In genomic region chr12:26452511-26452910, GRCh38 we compare ENCODE assay signal across 22 cellular contexts.
"Had no signal": no experiment of that assay in that cellular context is flagged by ENCODE, and none has a peak within 500 bp of the region (broad histone marks: within the 10 kb centered on the region; RNA-seq: fewer than 3 reads in every experiment).

No MANE protein-coding gene starts in this region.

- H3K27ac ChIP-seq: coronary artery, foreskin keratinocyte, testis, uterus had no signal

- DNase-seq: activated CD4-positive, alpha-beta memory T cell treated with anti-CD3 and anti-CD28 coated beads, Interleukin-2, amount 10 ng/mL, durations not matched to agents 7 days and 5 days; activated CD4-positive, alpha-beta T cell treated with anti-CD3 and anti-CD28 coated beads, Interleukin-2, amount 10 ng/mL, durations not matched to agents 24 days and 14 days; activated effector memory CD4-positive, alpha-beta T cell treated with Interleukin-2 at 50 U/mL for 16 hours; activated naive CD4-positive, alpha-beta T cell treated with anti-CD3 and anti-CD28 coated beads, Interleukin-2, amount 10 ng/mL, durations not matched to agents 7 days and 5 days; activated T-cell treated with anti-CD3 and anti-CD28 coated beads, Interleukin-2, amount 50 U/mL, for 72 hours; amygdala; cerebellar nuclear complex; foreskin keratinocyte; hypothalamus; left cardiac atrium; naive thymus-derived CD4-positive, alpha-beta T cell; occipital lobe; stimulated activated CD4-positive, alpha-beta T cell treated with anti-CD3 and anti-CD28 coated beads, Interleukin-2, amount 100 ng/mL, for 48 hours; stimulated activated CD8-positive, alpha-beta memory T cell treated with anti-CD3 and anti-CD28 coated beads, Interleukin-4, amount 100 ng/mL, for 48 hours; stimulated activated naive B cell treated with anti-CD40 and anti-IgM and Interleukin-4, amounts not matched to agents 10 μg/mL and 1 μg/mL and 100 μg/mL, for 72 hours; T-helper 1 cell; testis; trophoblast cell; uterus had no signal

- H3K27me3 ChIP-seq: foreskin keratinocyte, testis, uterus had no signal

- ATAC-seq: activated T-cell treated with anti-CD3 and anti-CD28 coated beads, Interleukin-2, amount 50 U/mL, for 72 hours; foreskin keratinocyte; left cardiac atrium; naive thymus-derived CD4-positive, alpha-beta T cell; stimulated activated naive B cell treated with anti-CD40 and anti-IgM and Interleukin-4, amounts not matched to agents 10 μg/mL and 1 μg/mL and 100 μg/mL, for 72 hours had no signal

- H3K4me3 ChIP-seq: coronary artery, testis, uterus had no signal

- H3K4me1 ChIP-seq: uterus had no signal

- H3K9me3 ChIP-seq: testis, uterus had no signal

- FAIRE-seq: bronchial epithelial cell, endometrium had no signal

- H3K36me3 ChIP-seq: uterus had no signal
